ENCODE assay signal across 2 cellular contexts in genomic region chr7:149529136-149529718, GRCh38.
TF ChIP-seq lines count a peak whose summit lies in the region.

No MANE protein-coding gene starts in this region.

TF ChIP-seq in IMR-90, 13 proteins besides CTCF, POLR2A, EP300 and RAD21:
- TF ChIP-seq SMC3 (IDR thresholded peaks at IDR 0.05; ENCODE audit: low read depth, low read length) (no peak), RFX5 (IDR thresholded peaks at IDR 0.05; ENCODE audit: low read depth, low read length) (no peak), MXI1 (IDR thresholded peaks at IDR 0.05; ENCODE audit: borderline replicate concordance, low read depth, low read length) (no peak), ELK1 (IDR thresholded peaks at IDR 0.05; ENCODE audit: borderline replicate concordance, low read depth, low read length) (no peak), CHD1 (IDR thresholded peaks at IDR 0.05; ENCODE audit: low read depth, low read length) (no peak), USF2 (IDR thresholded peaks at IDR 0.05; ENCODE audit: low read depth, low read length) (no peak), BHLHE40 (IDR thresholded peaks at IDR 0.05; ENCODE audit: low read depth, low read length) (no peak), CEBPB (IDR thresholded peaks at IDR 0.05; ENCODE audit: low read depth, low read length) (no peak)

TF ChIP-seq in GM12878, 131 proteins besides CTCF, POLR2A, EP300 and RAD21:
- TF ChIP-seq JUND (IDR thresholded peaks at IDR 0.05; ENCODE audit: low read depth, low read length) (no peak), SP1 (IDR thresholded peaks at IDR 0.05; ENCODE audit: low read depth, low read length) (peak; percentile 34), RELB (IDR thresholded peaks at IDR 0.05; ENCODE audit: low read depth) (0 out of 2 replicates have a peak, but pooled peaks have one; percentile 25), PAX8 (IDR thresholded peaks at IDR 0.05) (no peak), IRF4 (IDR thresholded peaks at IDR 0.05; ENCODE audit: low read depth, low read length) (no peak), POU2F2 (IDR thresholded peaks at IDR 0.05; ENCODE audit: borderline replicate concordance, low read depth, low read length) (0 out of 3 replicates have a peak, but pooled peaks have one; percentile 15), CBFB (IDR thresholded peaks at IDR 0.05; ENCODE audit: low read depth) (no peak), CEBPZ (IDR thresholded peaks at IDR 0.05; ENCODE audit: low read depth, low read length) (peak; percentile 43; the same call in 1 of the 2 replicates), TAF1 (IDR thresholded peaks at IDR 0.05; ENCODE audit: borderline replicate concordance, low read depth, low read length) (no peak), CBX5 (IDR thresholded peaks at IDR 0.05; ENCODE audit: low read depth) (peak; percentile 100), USF1 (IDR thresholded peaks at IDR 0.05; ENCODE audit: borderline replicate concordance, extremely low read length, insufficient read depth, low read depth, low read length) (peak; percentile 1)
